Comparison of ENCODE assay signal across 8 cellular contexts in the genomic region with DNA sequence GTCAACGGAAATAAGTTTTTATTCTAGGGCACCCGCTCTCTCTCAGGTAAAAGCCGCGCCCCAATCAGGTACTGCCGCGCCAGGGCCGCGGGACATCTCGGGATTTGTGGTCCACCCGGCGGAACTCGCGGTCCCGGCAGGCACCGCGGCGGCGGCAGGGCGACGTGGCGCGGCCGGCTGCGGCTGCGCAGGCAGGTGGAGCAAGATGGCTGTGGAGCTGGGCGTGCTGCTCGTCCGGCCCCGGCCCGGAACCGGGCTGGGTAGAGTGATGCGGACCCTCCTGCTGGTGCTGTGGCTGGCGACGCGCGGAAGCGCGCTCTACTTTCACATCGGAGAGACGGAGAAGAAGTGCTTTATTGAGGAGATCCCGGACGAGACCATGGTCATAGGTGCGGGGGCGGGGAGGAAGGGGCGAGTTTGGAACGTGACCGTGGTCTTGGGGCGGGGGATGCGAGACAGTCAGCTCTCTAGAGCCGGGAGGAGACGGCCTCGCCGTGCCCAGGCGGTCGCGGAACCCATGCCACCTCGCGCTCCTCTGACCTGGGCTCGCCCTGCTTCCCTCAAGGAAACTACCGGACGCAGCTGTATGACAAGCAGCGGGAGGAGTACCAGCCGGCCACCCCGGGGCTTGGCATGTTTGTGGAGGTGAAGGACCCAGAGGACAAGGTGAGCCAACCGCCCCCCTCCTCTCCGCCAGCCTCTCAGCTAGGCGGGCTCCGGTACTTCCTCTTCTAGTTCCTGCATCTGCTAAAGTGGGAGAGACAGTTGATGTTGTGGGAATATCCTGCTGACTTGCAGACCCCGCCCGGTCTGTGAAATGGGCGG. TPM values are rescaled to one million over a fixed set of nuclear protein-coding genes. Genes with fewer than 3 reads are reported as not detected.
DNase-seq lines count a peak whose midpoint lies in the region; ATAC-seq and TF ChIP-seq lines count a peak whose summit lies in the region.

Gene TMED9 (plus strand): TSS at position 194 of the 825 bp plus-strand sequence. CDS start 12 bp downstream, at position 206.

- no peaks in the 10 kb centered on the region for H3K9me2 ChIP-seq in neural cell (ENCODE audit: insufficient read depth, low read length)

- H3K27me3 Mint-ChIP-seq in stimulated activated naive CD8-positive, alpha-beta T cell treated with anti-CD3 and anti-CD28 coated beads, Interleukin-15, amount 100 ng/mL, for 72 hours = peaks cover 17% of the 10 kb centered on the region

- H3K4me1 ChIP-seq in DND-41 (ENCODE audit: insufficient read depth, low read length) = peaks cover 26% of the 10 kb centered on the region
- H3K4me1 ChIP-seq in SJCRH30 = no peaks in the 10 kb centered on the region

- H3K9ac ChIP-seq in DND-41 (ENCODE audit: low read depth, low read length) (peak within 1 kb of the TSS; percentile 89), neural cell (ENCODE audit: low read length) (peak within 1 kb of the TSS; percentile 76)

- H3K36me3 ChIP-seq in DND-41 (ENCODE audit: insufficient read depth, low read length) = peaks cover 37% of the 10 kb centered on the region
- peaks cover 32% of the 10 kb centered on the region for H3K36me3 ChIP-seq in SJCRH30
- peaks cover 8% of the 10 kb centered on the region for H3K36me3 ChIP-seq in neural cell (ENCODE audit: insufficient read depth, low read length)

- ATAC-seq in DND-41 (ENCODE audit: insufficient read depth, low read depth) (peak; percentile 98), GM21576 (IDR thresholded peaks at IDR 0.05; ENCODE audit: unreplicated experiment) (peak; percentile 90)
- ATAC-seq in stimulated activated naive CD8-positive, alpha-beta T cell treated with anti-CD3 and anti-CD28 coated beads, Interleukin-15, amount 100 ng/mL, for 72 hours = peak; percentile 96

- peak within 1 kb of the TSS; percentile 97 to 99 for H3K4me3 Mint-ChIP-seq in stimulated activated naive CD8-positive, alpha-beta T cell treated with anti-CD3 and anti-CD28 coated beads, Interleukin-15, amount 100 ng/mL, for 72 hours

- H3F3A ChIP-seq in neural cell (ENCODE audit: insufficient read depth, low read length, poor library complexity, severe bottlenecking) = no peaks in the 10 kb centered on the region

- peak; percentile 37 for TF ChIP-seq RAD21 in neural cell (conservative IDR thresholded peaks at IDR 0.05)

- no peaks in the 10 kb centered on the region for H3K9me3 Mint-ChIP-seq in stimulated activated naive CD8-positive, alpha-beta T cell treated with anti-CD3 and anti-CD28 coated beads, Interleukin-15, amount 100 ng/mL, for 72 hours

- TF ChIP-seq CTCF in DND-41 (IDR thresholded peaks at IDR 0.05; ENCODE audit: borderline replicate concordance, extremely low read depth, low read length, poor library complexity, severe bottlenecking) = no peak
- no peak for TF ChIP-seq CTCF in fibroblast of villous mesenchyme (IDR thresholded peaks at IDR 0.05; ENCODE audit: insufficient read depth, low read depth, low read length)
- no peak for TF ChIP-seq CTCF in neural cell (IDR thresholded peaks at IDR 0.05; ENCODE audit: poor library complexity, severe bottlenecking)

- H3K27ac Mint-ChIP-seq in stimulated activated naive CD8-positive, alpha-beta T cell treated with anti-CD3 and anti-CD28 coated beads, Interleukin-15, amount 100 ng/mL, for 72 hours = peak within 1 kb of the TSS; percentile 99 to 100

- peaks cover 57% of the 10 kb centered on the region for H3K4me1 Mint-ChIP-seq in stimulated activated naive CD8-positive, alpha-beta T cell treated with anti-CD3 and anti-CD28 coated beads, Interleukin-15, amount 100 ng/mL, for 72 hours

- DNase-seq in DND-41 = peak; percentile 85
- DNase-seq in Jurkat, Clone E6-1 (ENCODE audit: low read depth, low spot score) = peak; percentile 67
- peak; percentile 77 to 82 for DNase-seq in SJCRH30
- peak; percentile 84 for DNase-seq in activated gamma-delta T cell treated with Interleukin-2 at 50 U/mL for 16 hours
- DNase-seq in fibroblast of villous mesenchyme (ENCODE audit: low read depth) = peak; percentile 81
- peak; percentile 87 to 88 for DNase-seq in stimulated activated naive CD8-positive, alpha-beta T cell treated with anti-CD3 and anti-CD28 coated beads, Interleukin-15, amount 100 ng/mL, for 72 hours

- peak within 1 kb of the TSS; percentile 65 to 85 for H3K4me3 ChIP-seq in DND-41 (ENCODE audit: low read depth in 1 of 2, low read length in 2 of 2)
- peak within 1 kb of the TSS; percentile 97 for H3K4me3 ChIP-seq in Jurkat, Clone E6-1 (ENCODE audit: low read length)
- H3K4me3 ChIP-seq in SJCRH30 = peak within 1 kb of the TSS; percentile 67
- peak within 1 kb of the TSS; percentile 90 for H3K4me3 ChIP-seq in fibroblast of villous mesenchyme (ENCODE audit: low read depth, low read length)
- H3K4me3 ChIP-seq in neural cell (ENCODE audit: low read length) = peak within 1 kb of the TSS; percentile 79

- H3K9me3 ChIP-seq in DND-41 (ENCODE audit: insufficient read depth, low read length, severe bottlenecking) (no peaks in the 10 kb centered on the region), SJCRH30 (replicated peaks) (no peaks in the 10 kb centered on the region), neural cell (ENCODE audit: low read length) (no peaks in the 10 kb centered on the region)

- H4K20me1 ChIP-seq in DND-41 (ENCODE audit: insufficient read depth, low read length) = peaks cover 11% of the 10 kb centered on the region
- H4K20me1 ChIP-seq in neural cell (ENCODE audit: insufficient read depth) = no peaks in the 10 kb centered on the region

- H2AFZ ChIP-seq in DND-41 (ENCODE audit: low read depth, low read length) (peak within 1 kb of the TSS; percentile 86), neural cell (ENCODE audit: low read depth, low read length) (peak within 1 kb of the TSS; percentile 52)

- TF ChIP-seq EP300 in neural cell (conservative IDR thresholded peaks at IDR 0.05; ENCODE audit: poor library complexity, severe bottlenecking) = no peak

- H3K27ac ChIP-seq in DND-41 (ENCODE audit: low read length) = peak within 1 kb of the TSS; percentile 83
- peak within 1 kb of the TSS; percentile 12; the same call in 1 of the 2 replicates for H3K27ac ChIP-seq in SJCRH30
- H3K27ac ChIP-seq in neural cell (ENCODE audit: low read length) = peak within 1 kb of the TSS; percentile 58

- H3K79me2 ChIP-seq in DND-41 (ENCODE audit: insufficient read depth, low read length) (peaks cover 24% of the 10 kb centered on the region), neural cell (replicated peaks; ENCODE audit: insufficient read depth, low read length) (peaks cover 11% of the 10 kb centered on the region)

- peak within 1 kb of the TSS; percentile 83 for H3K4me2 ChIP-seq in DND-41 (ENCODE audit: insufficient read depth, low read length)
- H3K4me2 ChIP-seq in neural cell (ENCODE audit: low read length) = peak within 1 kb of the TSS; percentile 82

- H3K27me3 ChIP-seq in DND-41 (ENCODE audit: insufficient read depth, low read length, poor library complexity) (no peaks in the 10 kb centered on the region), SJCRH30 (peaks cover 7% of the 10 kb centered on the region; the same call in 1 of the 2 replicates), neural cell (ENCODE audit: insufficient read depth, low read depth, low read length) (peaks cover 18% of the 10 kb centered on the region)

TF ChIP-seq in neural cell, 6 proteins besides CTCF, POLR2A, EP300 and RAD21:
- TF ChIP-seq SMC3 (conservative IDR thresholded peaks at IDR 0.05; ENCODE audit: poor library complexity) (peak; percentile 40), MXI1 (conservative IDR thresholded peaks at IDR 0.05; ENCODE audit: poor library complexity, severe bottlenecking) (peak; percentile 92), EZH2 (IDR thresholded peaks at IDR 0.05; ENCODE audit: borderline replicate concordance, insufficient read depth, low read length, poor library complexity, severe bottlenecking) (no peak), POLR2AphosphoS5 (IDR thresholded peaks at IDR 0.05) (peak; percentile 95), TAF1 (IDR thresholded peaks at IDR 0.05; ENCODE audit: low read depth) (peak; percentile 80)
- TF ChIP-seq, protein P1, sequence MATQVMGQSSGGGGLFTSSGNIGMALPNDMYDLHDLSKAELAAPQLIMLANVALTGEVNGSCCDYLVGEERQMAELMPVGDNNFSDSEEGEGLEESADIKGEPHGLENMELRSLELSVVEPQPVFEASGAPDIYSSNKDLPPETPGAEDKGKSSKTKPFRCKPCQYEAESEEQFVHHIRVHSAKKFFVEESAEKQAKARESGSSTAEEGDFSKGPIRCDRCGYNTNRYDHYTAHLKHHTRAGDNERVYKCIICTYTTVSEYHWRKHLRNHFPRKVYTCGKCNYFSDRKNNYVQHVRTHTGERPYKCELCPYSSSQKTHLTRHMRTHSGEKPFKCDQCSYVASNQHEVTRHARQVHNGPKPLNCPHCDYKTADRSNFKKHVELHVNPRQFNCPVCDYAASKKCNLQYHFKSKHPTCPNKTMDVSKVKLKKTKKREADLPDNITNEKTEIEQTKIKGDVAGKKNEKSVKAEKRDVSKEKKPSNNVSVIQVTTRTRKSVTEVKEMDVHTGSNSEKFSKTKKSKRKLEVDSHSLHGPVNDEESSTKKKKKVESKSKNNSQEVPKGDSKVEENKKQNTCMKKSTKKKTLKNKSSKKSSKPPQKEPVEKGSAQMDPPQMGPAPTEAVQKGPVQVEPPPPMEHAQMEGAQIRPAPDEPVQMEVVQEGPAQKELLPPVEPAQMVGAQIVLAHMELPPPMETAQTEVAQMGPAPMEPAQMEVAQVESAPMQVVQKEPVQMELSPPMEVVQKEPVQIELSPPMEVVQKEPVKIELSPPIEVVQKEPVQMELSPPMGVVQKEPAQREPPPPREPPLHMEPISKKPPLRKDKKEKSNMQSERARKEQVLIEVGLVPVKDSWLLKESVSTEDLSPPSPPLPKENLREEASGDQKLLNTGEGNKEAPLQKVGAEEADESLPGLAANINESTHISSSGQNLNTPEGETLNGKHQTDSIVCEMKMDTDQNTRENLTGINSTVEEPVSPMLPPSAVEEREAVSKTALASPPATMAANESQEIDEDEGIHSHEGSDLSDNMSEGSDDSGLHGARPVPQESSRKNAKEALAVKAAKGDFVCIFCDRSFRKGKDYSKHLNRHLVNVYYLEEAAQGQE (IDR thresholded peaks at IDR 0.05; ENCODE audit: borderline replicate concordance) = peak; percentile 53

RNA-seq across cellular contexts. Expression of gene TMED9, which starts in this region (rescaled TPM):
- 112 TPM for polyA plus RNA-seq in Jurkat, Clone E6-1 (2012; ENCODE audit: insufficient read depth, insufficient read length)
- total RNA-seq in SJCRH30 (2014; rRNA removed; shearing (Covaris generic)) = 70.9 and 76.2 TPM in 2 replicates
- 113 and 130 TPM in 2 replicates for total RNA-seq in fibroblast of villous mesenchyme
- polyA plus RNA-seq in neural cell = 53.8 and 59.1 TPM in 2 replicates
- 37.0 TPM in 2 replicates for polyA minus RNA-seq in neural cell

Comparison
In these comparisons a context has a peak if more than half of its experiments do, and no peak if none do; other contexts are left out.
1. Peak in every context shown above with its lines: DNase-seq, ATAC-seq, H3K4me3 ChIP-seq and H3K27ac ChIP-seq.
2. H3K27ac ChIP-seq: peak in every context shown above with its lines; median percentile 83 in DND-41; 58 in neural cell; 12 in SJCRH30.